In genomic region chr16:84929421-84930297, GRCh38 we compare ENCODE assay signal across 12 cellular contexts.
DNase-seq lines count a peak whose midpoint lies in the region; ATAC-seq lines count a peak whose summit lies in the region.
"Had no signal": no experiment of that assay in that cellular context is flagged by ENCODE, and none has a peak within 500 bp of the region (broad histone marks: within the 10 kb centered on the region; RNA-seq: fewer than 3 reads in every experiment).

No MANE protein-coding gene starts in this region.

- H3K4me3 Mint-ChIP-seq in activated T-cell treated with anti-CD3 and anti-CD28 coated beads, Interleukin-2, amount 50 U/mL, for 4 hours = peak overlapping the region; percentile 13

- peaks cover 12 to 18% of the 10 kb centered on the region in 2 donors for H3K4me1 ChIP-seq in duodenal mucosa (ENCODE audit: control insufficient read depth in 1 of 2, insufficient read depth in 2 of 2, low read length in 2 of 2)
- peaks cover 24% of the 10 kb centered on the region for H3K4me1 ChIP-seq in muscle layer of colon (ENCODE audit: insufficient read depth, low read length)
- H3K4me1 ChIP-seq in urinary bladder (ENCODE audit: insufficient read depth) = no peaks in the 10 kb centered on the region
- H3K4me1 ChIP-seq: breast epithelium had no signal

- no peak overlapping the region for H3K4me3 ChIP-seq in duodenal mucosa (ENCODE audit: low read depth in 1 of 2, low read length in 2 of 2)
- no peak overlapping the region for H3K4me3 ChIP-seq in muscle layer of colon (ENCODE audit: low read depth in 1 of 2, low read length in 2 of 2)
- H3K4me3 ChIP-seq in urinary bladder (ENCODE audit: low read depth, low read length) = no peak overlapping the region
- H3K4me3 ChIP-seq: breast epithelium had no signal

- DNase-seq in activated T-cell treated with anti-CD3 and anti-CD28 coated beads, Interleukin-2, amount 50 U/mL, for 4 hours = no peak
- DNase-seq in activated T-cell treated with anti-CD3 and anti-CD28 coated beads for 4 hours = no peak
- no peak for DNase-seq in GF-D8 (lab: John Stamatoyannopoulos, UW)
- DNase-seq in LoVo (ENCODE audit: low spot score) = no peak
- DNase-seq: midbrain, NCI-H446 treated with DMSO at 0.1 percent for 48 hours, T-helper 9 cell had no signal

- 73% methylated on average over 36 of the region's 36 CpGs for WGBS in urinary bladder

- no peaks in the 10 kb centered on the region for H3K36me3 Mint-ChIP-seq in activated T-cell treated with anti-CD3 and anti-CD28 coated beads, Interleukin-2, amount 50 U/mL, for 4 hours (ENCODE audit: insufficient read depth)

- H3K36me3 ChIP-seq in duodenal mucosa (ENCODE audit: control insufficient read depth in 1 of 2, insufficient read depth in 2 of 2, low read length in 2 of 2) = no peaks in the 10 kb centered on the region
- no peaks in the 10 kb centered on the region for H3K36me3 ChIP-seq in muscle layer of colon (ENCODE audit: insufficient read depth, low read length)
- H3K36me3 ChIP-seq in urinary bladder (ENCODE audit: insufficient read depth) = no peaks in the 10 kb centered on the region
- H3K36me3 ChIP-seq: breast epithelium had no signal

- no peaks in the 10 kb centered on the region for H3K9me3 ChIP-seq in duodenal mucosa (ENCODE audit: control insufficient read depth in 1 of 2, low read length in 2 of 2)
- H3K9me3 ChIP-seq in muscle layer of colon (ENCODE audit: low read length) = no peaks in the 10 kb centered on the region
- H3K9me3 ChIP-seq: breast epithelium had no signal

- H3K9ac ChIP-seq in duodenal mucosa (ENCODE audit: low read depth in 1 of 2, low read length in 2 of 2) (no peak overlapping the region), muscle layer of colon (ENCODE audit: low read length) (no peak overlapping the region)

- H3K27me3 Mint-ChIP-seq in activated T-cell treated with anti-CD3 and anti-CD28 coated beads, Interleukin-2, amount 50 U/mL, for 4 hours (ENCODE audit: low read depth) = no peaks in the 10 kb centered on the region

- H3K27me3 ChIP-seq in duodenal mucosa (ENCODE audit: control insufficient read depth in 1 of 2, insufficient read depth in 2 of 2, low read length in 2 of 2) (no peaks in the 10 kb centered on the region), muscle layer of colon (ENCODE audit: control insufficient read depth in 1 of 2, insufficient read depth in 2 of 2, low read length in 2 of 2) (no peaks in the 10 kb centered on the region)
- H3K27me3 ChIP-seq: breast epithelium had no signal

- H3K27ac ChIP-seq in duodenal mucosa (ENCODE audit: low read depth, low read length) (peak overlapping the region; percentile 17), muscle layer of colon (ENCODE audit: low read depth, low read length) (peak overlapping the region; percentile 36), urinary bladder (ENCODE audit: low read depth) (peak overlapping the region; percentile 79)

- H3K9me3 Mint-ChIP-seq in activated T-cell treated with anti-CD3 and anti-CD28 coated beads, Interleukin-2, amount 50 U/mL, for 4 hours = no peaks in the 10 kb centered on the region

- no peak for ATAC-seq in activated T-cell treated with anti-CD3 and anti-CD28 coated beads, Interleukin-2, amount 50 U/mL, for 4 hours
- no peak for ATAC-seq in GM21786 (IDR thresholded peaks at IDR 0.05; ENCODE audit: unreplicated experiment)

- H3K4me1 Mint-ChIP-seq in activated T-cell treated with anti-CD3 and anti-CD28 coated beads, Interleukin-2, amount 50 U/mL, for 4 hours (ENCODE audit: low read depth) = no peaks in the 10 kb centered on the region

Comparison
In these comparisons a context has a peak if more than half of its experiments do, and no peak if none do; other contexts are left out.
1. H3K27ac ChIP-seq: peak in every context shown above with its lines; median percentile 79 in urinary bladder; 36 in muscle layer of colon; 17 in duodenal mucosa.